ENCODE assay signal across 8 cellular contexts in genomic region chr1:7962011-7962335, GRCh38. TPM values are rescaled to one million over a fixed set of nuclear protein-coding genes. Genes with fewer than 3 reads are reported as not detected.
DNase-seq lines count a peak whose midpoint lies in the region; ATAC-seq lines count a peak whose summit lies in the region.

No MANE protein-coding gene starts in this region.

- H3K27me3 Mint-ChIP-seq in activated CD4-positive, alpha-beta T cell treated with anti-CD3 and anti-CD28 coated beads, Interleukin-2, amount 10 ng/mL, durations not matched to agents 7 days and 5 days: no peaks in the 10 kb centered on the region

- H3K9me3 ChIP-seq in right cardiac atrium (ENCODE audit: control insufficient read depth, low read length): no peaks in the 10 kb centered on the region

- peak overlapping the region; percentile 93 for H3K27ac ChIP-seq in right cardiac atrium (ENCODE audit: low read length)

- WGBS in right cardiac atrium: 0% methylated on average over 10 of the region's 10 CpGs

- no peaks in the 10 kb centered on the region for H3K9me3 Mint-ChIP-seq in activated CD4-positive, alpha-beta T cell treated with anti-CD3 and anti-CD28 coated beads, Interleukin-2, amount 10 ng/mL, durations not matched to agents 7 days and 5 days
- no peaks in the 10 kb centered on the region for H3K9me3 Mint-ChIP-seq in stimulated activated effector memory CD8-positive, alpha-beta T cell treated with anti-CD3 and anti-CD28 coated beads, Interleukin-12 subunit alpha, Interleukin-12 subunit beta, amount 100 ng/mL, for 72 hours

- CTCF ChIA-PET in activated CD4-positive, alpha-beta T cell treated with anti-CD3 and anti-CD28 coated beads, Interleukin-2, amount 10 ng/mL, durations not matched to agents 7 days and 5 days (lab: Charles Lee): interaction anchor here (1.0 kb wide), 1 partner anchor 14 kb away, joined by 3 read pairs; no protein-coding TSS in a partner anchor

- ATAC-seq in HG03060 (IDR thresholded peaks at IDR 0.05; ENCODE audit: low read depth, unreplicated experiment) (peak; percentile 16), right cardiac atrium (peak in 1 of 2 donors; percentile 2), GM18870 (IDR thresholded peaks at IDR 0.05; ENCODE audit: unreplicated experiment) (no peak)
- ATAC-seq in stimulated activated effector memory CD8-positive, alpha-beta T cell treated with anti-CD3 and anti-CD28 coated beads, Interleukin-12 subunit alpha, Interleukin-12 subunit beta, amount 100 ng/mL, for 72 hours: peak; percentile 58

- POLR2A ChIA-PET in activated CD4-positive, alpha-beta T cell treated with anti-CD3 and anti-CD28 coated beads, Interleukin-2, amount 10 ng/mL, durations not matched to agents 7 days and 5 days (lab: Charles Lee): no interaction called here

- H3K4me3 Mint-ChIP-seq in activated CD4-positive, alpha-beta T cell treated with anti-CD3 and anti-CD28 coated beads, Interleukin-2, amount 10 ng/mL, durations not matched to agents 7 days and 5 days: peak overlapping the region; percentile 96
- peak overlapping the region; percentile 98 for H3K4me3 Mint-ChIP-seq in stimulated activated effector memory CD8-positive, alpha-beta T cell treated with anti-CD3 and anti-CD28 coated beads, Interleukin-12 subunit alpha, Interleukin-12 subunit beta, amount 100 ng/mL, for 72 hours

- peak overlapping the region; percentile 59 for H3K4me3 ChIP-seq in right cardiac atrium (ENCODE audit: low read length)

- intact Hi-C loops in right cardiac atrium (cut with DNase I): no loop called here

- peaks cover 40% of the 10 kb centered on the region for H3K36me3 Mint-ChIP-seq in activated CD4-positive, alpha-beta T cell treated with anti-CD3 and anti-CD28 coated beads, Interleukin-2, amount 10 ng/mL, durations not matched to agents 7 days and 5 days (ENCODE audit: low read depth)
- peaks cover 62% of the 10 kb centered on the region for H3K36me3 Mint-ChIP-seq in stimulated activated effector memory CD8-positive, alpha-beta T cell treated with anti-CD3 and anti-CD28 coated beads, Interleukin-12 subunit alpha, Interleukin-12 subunit beta, amount 100 ng/mL, for 72 hours

- peak overlapping the region; percentile 99 for H3K27ac Mint-ChIP-seq in activated CD4-positive, alpha-beta T cell treated with anti-CD3 and anti-CD28 coated beads, Interleukin-2, amount 10 ng/mL, durations not matched to agents 7 days and 5 days
- peak overlapping the region; percentile 96 for H3K27ac Mint-ChIP-seq in stimulated activated effector memory CD8-positive, alpha-beta T cell treated with anti-CD3 and anti-CD28 coated beads, Interleukin-12 subunit alpha, Interleukin-12 subunit beta, amount 100 ng/mL, for 72 hours

- peaks cover 62% of the 10 kb centered on the region for H3K4me1 Mint-ChIP-seq in activated CD4-positive, alpha-beta T cell treated with anti-CD3 and anti-CD28 coated beads, Interleukin-2, amount 10 ng/mL, durations not matched to agents 7 days and 5 days
- H3K4me1 Mint-ChIP-seq in stimulated activated effector memory CD8-positive, alpha-beta T cell treated with anti-CD3 and anti-CD28 coated beads, Interleukin-12 subunit alpha, Interleukin-12 subunit beta, amount 100 ng/mL, for 72 hours: peaks cover 47% of the 10 kb centered on the region

- DNase-seq in NCI-H2227 treated with DMSO at 0.1 percent for 48 hours (lab: John Stamatoyannopoulos, UW) (peak; percentile 53), NCI-H2227 (lab: John Stamatoyannopoulos, UW; ENCODE audit: unreplicated experiment) (no peak), right cardiac atrium (no peak), NCI-H226 (no peak)
- DNase-seq in activated CD4-positive, alpha-beta T cell treated with anti-CD3 and anti-CD28 coated beads, Interleukin-2, amount 10 ng/mL, durations not matched to agents 7 days and 5 days: no peak
- no peak for DNase-seq in stimulated activated effector memory CD8-positive, alpha-beta T cell treated with anti-CD3 and anti-CD28 coated beads, Interleukin-12 subunit alpha, Interleukin-12 subunit beta, amount 100 ng/mL, for 72 hours (ENCODE audit: low spot score in 2 of 2)

- no peaks in the 10 kb centered on the region for H3K4me1 ChIP-seq in right cardiac atrium (ENCODE audit: control insufficient read depth, insufficient read depth, low read length)

- H3K27me3 ChIP-seq in right cardiac atrium (ENCODE audit: control insufficient read depth, insufficient read depth): no peaks in the 10 kb centered on the region

RNA-seq across cellular contexts. Expression of gene PARK7, which starts 0.5 kb away (rescaled TPM):
- total RNA-seq in activated CD4-positive, alpha-beta T cell treated with anti-CD3 and anti-CD28 coated beads, Interleukin-2, amount 10 ng/mL, durations not matched to agents 7 days and 5 days: 100 to 1,000 TPM; 226 to 232 TPM
- total RNA-seq in right cardiac atrium: 100 to 1,000 TPM; 302 to 323 (median 314) TPM
- polyA plus RNA-seq in right cardiac atrium: 501 TPM

RNA-seq across cellular contexts. Expression of gene TNFRSF9, which starts 21.3 kb away (rescaled TPM):
- under 1 TPM; 0.57 to 0.62 TPM for total RNA-seq in activated CD4-positive, alpha-beta T cell treated with anti-CD3 and anti-CD28 coated beads, Interleukin-2, amount 10 ng/mL, durations not matched to agents 7 days and 5 days
- not detected for total RNA-seq in right cardiac atrium
- polyA plus RNA-seq in right cardiac atrium: 0.07 TPM
